Comparison of ENCODE assay signal across 14 cellular contexts in genomic region chr15:69090197-69090948, GRCh38.
A peak's percentile ranks its signal among the peaks of the same experiment; 100 is the strongest.
DNase-seq lines count a peak whose midpoint lies in the region; ATAC-seq, FAIRE-seq and TF ChIP-seq lines count a peak whose summit lies in the region.
"Had no signal": no experiment of that assay in that cellular context is flagged by ENCODE, and none has a peak within 500 bp of the region (broad histone marks: within the 10 kb centered on the region; RNA-seq: fewer than 3 reads in every experiment).

No MANE protein-coding gene starts in this region.

- no TSS peak for BruUV-seq in K562 (replicated peaks; lab: Mats Ljungman, UMichigan)

- H3K9ac ChIP-seq in K562 (ENCODE audit: insufficient read depth in 1 of 2, low read depth in 2 of 2, low read length in 2 of 2), result no peak overlapping the region

- H3K9me3 ChIP-seq in K562 (replicated peaks; ENCODE audit: control insufficient read depth, insufficient read depth, low read depth, low read length) (no peaks in the 10 kb centered on the region), stomach (no peaks in the 10 kb centered on the region)
- H3K9me3 ChIP-seq: ascending aorta had no signal

- no peak overlapping the region for H2AFZ ChIP-seq in K562 (ENCODE audit: low read depth, low read length)

- H3K27ac ChIP-seq in K562 (ENCODE audit: extremely low read depth, low read depth, low read length), result no peak overlapping the region
- no peak overlapping the region for H3K27ac ChIP-seq in stomach
- H3K27ac ChIP-seq: ascending aorta, VCaP had no signal

- 5% methylated on average over 4 of the region's 5 CpGs for WGBS in K562 (ENCODE audit: insufficient coverage, low coverage, missing lambda C conversion rate)
- 66 to 77% (median 69%) methylated on average over 5 of the region's 5 CpGs for WGBS in stomach, 5 donors

- H4K20me1 ChIP-seq in K562 (replicated peaks; ENCODE audit: control insufficient read depth, insufficient read depth, low read length), result no peaks in the 10 kb centered on the region

- in situ Hi-C loops in K562 (cut with MboI), result no loop called here

- no peak overlapping the region for H3K4me3 Mint-ChIP-seq in activated CD8-positive, alpha-beta T cell treated with anti-CD3 and anti-CD28 coated beads for 36 hours
- no peak overlapping the region for H3K4me3 Mint-ChIP-seq in activated CD4-positive, alpha-beta T cell treated with anti-CD3 and anti-CD28 coated beads for 36 hours

- no peaks in the 10 kb centered on the region for H3K36me3 ChIP-seq in K562 (ENCODE audit: control insufficient read depth, insufficient read depth, low read length)
- H3K36me3 ChIP-seq in stomach, result no peaks in the 10 kb centered on the region
- H3K36me3 ChIP-seq: ascending aorta had no signal

- TF ChIP-seq RAD21 in K562 (CRISPR knock-in tag; conservative IDR thresholded peaks at IDR 0.05 in 1 of 2, IDR thresholded peaks at IDR 0.05 in 1 of 2), result no peak

- no peak for TF ChIP-seq CTCF in K562 (IDR thresholded peaks at IDR 0.05 in 2 of 3, conservative IDR thresholded peaks at IDR 0.05 in 1 of 3; ENCODE audit: insufficient read depth in 2 of 3, low read depth in 1 of 3, low read length in 3 of 3)
- TF ChIP-seq CTCF in stomach (IDR thresholded peaks at IDR 0.05), result no peak
- TF ChIP-seq CTCF in activated CD8-positive, alpha-beta T cell treated with anti-CD3 and anti-CD28 coated beads for 36 hours (IDR thresholded peaks at IDR 0.05), result no peak

- no peaks in the 10 kb centered on the region for H3K79me2 ChIP-seq in K562 (ENCODE audit: control insufficient read depth, insufficient read depth, low read length)

- H3K27me3 Mint-ChIP-seq in activated CD8-positive, alpha-beta T cell treated with anti-CD3 and anti-CD28 coated beads for 36 hours, result peaks cover 12% of the 10 kb centered on the region
- peaks cover 12% of the 10 kb centered on the region for H3K27me3 Mint-ChIP-seq in activated CD4-positive, alpha-beta T cell treated with anti-CD3 and anti-CD28 coated beads for 36 hours

- no peaks in the 10 kb centered on the region for H3K4me1 Mint-ChIP-seq in activated CD8-positive, alpha-beta T cell treated with anti-CD3 and anti-CD28 coated beads for 36 hours (ENCODE audit: low read depth)
- H3K4me1 Mint-ChIP-seq in activated CD4-positive, alpha-beta T cell treated with anti-CD3 and anti-CD28 coated beads for 36 hours, result no peaks in the 10 kb centered on the region

- H3K4me1 ChIP-seq in K562 (replicated peaks in 1 of 2; ENCODE audit: control insufficient read depth in 2 of 2, insufficient read depth in 2 of 2, low read length in 2 of 2) (peaks cover 0 to 16% of the 10 kb centered on the region in 2 experiments; a peak in 2 of 5 replicates), stomach (peaks cover 0 to 7% (median 0%) of the 10 kb centered on the region in 4 donors)
- H3K4me1 ChIP-seq: ascending aorta had no signal

- POLR2A ChIA-PET in K562 (lab: Yijun Ruan, JAX), result interaction anchor here (0.7 kb wide), 1 partner anchor 9 kb away, joined by 3 read pairs; no protein-coding TSS in a partner anchor
- POLR2A ChIA-PET in activated CD8-positive, alpha-beta T cell treated with anti-CD3 and anti-CD28 coated beads for 36 hours (lab: Charles Lee), result no interaction called here
- POLR2A ChIA-PET in activated CD4-positive, alpha-beta T cell treated with anti-CD3 and anti-CD28 coated beads for 36 hours (lab: Charles Lee), result interaction anchor here (0.8 kb wide), 1 partner anchor 1249 kb away, joined by 3 read pairs; no protein-coding TSS in a partner anchor

- no peak for FAIRE-seq in K562 (lab: Jason Lieb, UNC)
- FAIRE-seq: endothelial cell of umbilical vein had no signal

- H3K4me3 ChIP-seq in K562 (no peak overlapping the region), stomach (no peak overlapping the region)
- H3K4me3 ChIP-seq: ascending aorta had no signal

- CTCF ChIA-PET in K562 (lab: Yijun Ruan, JAX; ENCODE audit: low intra/inter-chr PET ratio), result no interaction called here
- CTCF ChIA-PET in activated CD8-positive, alpha-beta T cell treated with anti-CD3 and anti-CD28 coated beads for 36 hours (lab: Charles Lee), result no interaction called here
- CTCF ChIA-PET in activated CD4-positive, alpha-beta T cell treated with anti-CD3 and anti-CD28 coated beads for 36 hours (lab: Charles Lee), result interaction anchor here (0.6 kb wide), 1 partner anchor 278 kb away, joined by 3 read pairs; no protein-coding TSS in a partner anchor

- intact Hi-C loops in K562 (cut with micrococcal nuclease), result no loop called here
- intact Hi-C loops in stomach (cut with DNase I; ENCODE audit: low total_unique reads), result no loop called here
- intact Hi-C loops in activated CD8-positive, alpha-beta T cell treated with anti-CD3 and anti-CD28 coated beads for 36 hours (cut with micrococcal nuclease), result no loop called here
- intact Hi-C loops in activated CD4-positive, alpha-beta T cell treated with anti-CD3 and anti-CD28 coated beads for 36 hours (cut with DNase I, micrococcal nuclease), result no loop called here

- no peak for TF ChIP-seq EP300 in K562 (IDR thresholded peaks at IDR 0.05; ENCODE audit: low read length)
- TF ChIP-seq EP300 in stomach (IDR thresholded peaks at IDR 0.05), result no peak

- H3K9me1 ChIP-seq in K562 (ENCODE audit: control insufficient read depth, insufficient read depth, low read length), result no peaks in the 10 kb centered on the region

- no peak for ATAC-seq in K562
- no peak for ATAC-seq in activated CD8-positive, alpha-beta T cell treated with anti-CD3 and anti-CD28 coated beads for 36 hours
- ATAC-seq in activated CD4-positive, alpha-beta T cell treated with anti-CD3 and anti-CD28 coated beads for 36 hours, result no peak

- H3K27ac Mint-ChIP-seq in activated CD8-positive, alpha-beta T cell treated with anti-CD3 and anti-CD28 coated beads for 36 hours, result no peak overlapping the region
- H3K27ac Mint-ChIP-seq in activated CD4-positive, alpha-beta T cell treated with anti-CD3 and anti-CD28 coated beads for 36 hours, result no peak overlapping the region

- H3K27me3 ChIP-seq in K562 (ENCODE audit: control insufficient read depth in 2 of 2, insufficient read depth in 2 of 2, low read length in 2 of 2), result peaks cover 21 to 22% of the 10 kb centered on the region in 2 experiments
- H3K27me3 ChIP-seq in stomach, result peaks cover 0 to 40% (median 0%) of the 10 kb centered on the region in 3 donors
- H3K27me3 ChIP-seq: ascending aorta had no signal

- H3K9me3 Mint-ChIP-seq in activated CD8-positive, alpha-beta T cell treated with anti-CD3 and anti-CD28 coated beads for 36 hours, result no peaks in the 10 kb centered on the region
- no peaks in the 10 kb centered on the region for H3K9me3 Mint-ChIP-seq in activated CD4-positive, alpha-beta T cell treated with anti-CD3 and anti-CD28 coated beads for 36 hours (ENCODE audit: low read depth)

- H3K36me3 Mint-ChIP-seq in activated CD8-positive, alpha-beta T cell treated with anti-CD3 and anti-CD28 coated beads for 36 hours (ENCODE audit: low read depth), result no peaks in the 10 kb centered on the region
- H3K36me3 Mint-ChIP-seq in activated CD4-positive, alpha-beta T cell treated with anti-CD3 and anti-CD28 coated beads for 36 hours (ENCODE audit: low read depth), result no peaks in the 10 kb centered on the region

- no peak overlapping the region for H3K4me2 ChIP-seq in K562 (ENCODE audit: insufficient read depth, low read length)

- TF ChIP-seq POLR2A in K562 (conservative IDR thresholded peaks at IDR 0.05) (no peak), stomach (IDR thresholded peaks at IDR 0.05) (no peak)

- DNase-seq in EL (peak; percentile 13), MV-4-11 (lab: John Stamatoyannopoulos, UW) (peak; percentile 32), K562 (ENCODE audit: extremely low read depth in 1 of 4, low spot score in 3 of 4) (no peak), iPS-NIHi11 (ENCODE audit: low spot score) (peak; percentile 72), NCI-H446 (lab: John Stamatoyannopoulos, UW) (no peak), stomach (no peak)
- DNase-seq in activated CD8-positive, alpha-beta T cell treated with anti-CD3 and anti-CD28 coated beads for 36 hours, result no peak
- DNase-seq in activated CD4-positive, alpha-beta T cell treated with anti-CD3 and anti-CD28 coated beads for 36 hours, result no peak
- DNase-seq: activated T-cell treated with anti-CD3 and anti-CD28 coated beads, Interleukin-2, amount 50 U/mL, for 1 hour; kidney glomerular epithelial cell; NCI-H345 had no signal

TF ChIP-seq in K562, 482 proteins besides CTCF, POLR2A, EP300 and RAD21 (continues in another document):
- TF ChIP-seq ZNF133 (CRISPR knock-in tag; IDR thresholded peaks at IDR 0.05), result no peak
- no peak for TF ChIP-seq DMBX1 (CRISPR knock-in tag; IDR thresholded peaks at IDR 0.05; ENCODE audit: borderline replicate concordance)
- no peak for TF ChIP-seq TAF15 (IDR thresholded peaks at IDR 0.05; ENCODE audit: low read depth, low read length)
- TF ChIP-seq ZBTB33 (CRISPR knock-in tag; IDR thresholded peaks at IDR 0.05), result no peak
- TF ChIP-seq, protein P1, sequence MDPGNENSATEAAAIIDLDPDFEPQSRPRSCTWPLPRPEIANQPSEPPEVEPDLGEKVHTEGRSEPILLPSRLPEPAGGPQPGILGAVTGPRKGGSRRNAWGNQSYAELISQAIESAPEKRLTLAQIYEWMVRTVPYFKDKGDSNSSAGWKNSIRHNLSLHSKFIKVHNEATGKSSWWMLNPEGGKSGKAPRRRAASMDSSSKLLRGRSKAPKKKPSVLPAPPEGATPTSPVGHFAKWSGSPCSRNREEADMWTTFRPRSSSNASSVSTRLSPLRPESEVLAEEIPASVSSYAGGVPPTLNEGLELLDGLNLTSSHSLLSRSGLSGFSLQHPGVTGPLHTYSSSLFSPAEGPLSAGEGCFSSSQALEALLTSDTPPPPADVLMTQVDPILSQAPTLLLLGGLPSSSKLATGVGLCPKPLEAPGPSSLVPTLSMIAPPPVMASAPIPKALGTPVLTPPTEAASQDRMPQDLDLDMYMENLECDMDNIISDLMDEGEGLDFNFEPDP (CRISPR knock-in tag; IDR thresholded peaks at IDR 0.05), result no peak

Comparison
In these comparisons a context has a peak if more than half of its experiments do, and no peak if none do; other contexts are left out.
1. DNase-seq: peak in EL (single experiment), MV-4-11 (single experiment) and iPS-NIHi11 (single experiment); none in K562 (0 of 4), NCI-H446 (0 of 2), stomach (single experiment), activated CD8-positive, alpha-beta T cell treated with anti-CD3 and anti-CD28 coated beads for 36 hours (single experiment) and activated CD4-positive, alpha-beta T cell treated with anti-CD3 and anti-CD28 coated beads for 36 hours (single experiment).